In genomic region chr2:233471291-233472035, GRCh38 we compare ENCODE assay signal across 1 cellular context.
TF ChIP-seq lines count a peak whose summit lies in the region.

No MANE protein-coding gene starts in this region.

TF ChIP-seq in GM12878, 131 proteins besides CTCF, POLR2A, EP300 and RAD21:
- no peak for TF ChIP-seq MXI1 (IDR thresholded peaks at IDR 0.05; ENCODE audit: low read depth, low read length)
- no peak for TF ChIP-seq TARDBP (IDR thresholded peaks at IDR 0.05; ENCODE audit: borderline replicate concordance)
- TF ChIP-seq RUNX3 (IDR thresholded peaks at IDR 0.05; ENCODE audit: low read length): no peak
- no peak for TF ChIP-seq JUND (IDR thresholded peaks at IDR 0.05; ENCODE audit: low read depth, low read length)
- TF ChIP-seq EED (IDR thresholded peaks at IDR 0.05; ENCODE audit: low read depth): no peak
- no peak for TF ChIP-seq MLLT1 (IDR thresholded peaks at IDR 0.05)
- no peak for TF ChIP-seq ZBTB4 (CRISPR knock-in tag; IDR thresholded peaks at IDR 0.05)
- no peak for TF ChIP-seq ZZZ3 (IDR thresholded peaks at IDR 0.05; ENCODE audit: control insufficient read depth, insufficient read length, low read depth)
- no peak for TF ChIP-seq BHLHE40 (IDR thresholded peaks at IDR 0.05; ENCODE audit: borderline replicate concordance in 1 of 2, low read depth in 2 of 2, low read length in 1 of 2)
- no peak for TF ChIP-seq SP1 (IDR thresholded peaks at IDR 0.05; ENCODE audit: low read depth, low read length)
- no peak for TF ChIP-seq SMARCA5 (IDR thresholded peaks at IDR 0.05)
- TF ChIP-seq BACH1 (IDR thresholded peaks at IDR 0.05; ENCODE audit: borderline replicate concordance): no peak
